Comparison of ENCODE assay signal across 8 cellular contexts in genomic region chr19:28633223-28634030, GRCh38.
DNase-seq lines count a peak whose midpoint lies in the region; ATAC-seq lines count a peak whose summit lies in the region.

No MANE protein-coding gene starts in this region.

- peak; percentile 100 for ATAC-seq in left lobe of liver
- ATAC-seq in HG02852 (IDR thresholded peaks at IDR 0.05; ENCODE audit: unreplicated experiment): no peak
- no peak for ATAC-seq in GM21737 (IDR thresholded peaks at IDR 0.05; ENCODE audit: unreplicated experiment)

- DNase-seq in DMS153 (lab: John Stamatoyannopoulos, UW) (peak; percentile 62), KG1 (lab: John Stamatoyannopoulos, UW) (peak; percentile 17), SHP77 (lab: John Stamatoyannopoulos, UW) (peak; percentile 30 to 38), astrocyte of the hippocampus (ENCODE audit: low read depth, low spot score) (peak; percentile 63), left lobe of liver (ENCODE audit: low spot score) (peak; percentile 68)
- peak; percentile 9 to 22 for DNase-seq in stimulated activated CD8-positive, alpha-beta memory T cell treated with anti-CD3 and anti-CD28 coated beads, Interleukin-15, amount 100 ng/mL, for 48 hours (ENCODE audit: low read depth in 2 of 2)

Comparison
In these comparisons a context has a peak if more than half of its experiments do, and no peak if none do; other contexts are left out.
1. DNase-seq: peak in every context shown above with its lines; median percentile 68 in left lobe of liver; 63 in astrocyte of the hippocampus; 62 in DMS153; 34 in SHP77; 17 in KG1; 16 in stimulated activated CD8-positive, alpha-beta memory T cell treated with anti-CD3 and anti-CD28 coated beads, Interleukin-15, amount 100 ng/mL, for 48 hours.